ENCODE assay signal across 34 cellular contexts in the genomic region with DNA sequence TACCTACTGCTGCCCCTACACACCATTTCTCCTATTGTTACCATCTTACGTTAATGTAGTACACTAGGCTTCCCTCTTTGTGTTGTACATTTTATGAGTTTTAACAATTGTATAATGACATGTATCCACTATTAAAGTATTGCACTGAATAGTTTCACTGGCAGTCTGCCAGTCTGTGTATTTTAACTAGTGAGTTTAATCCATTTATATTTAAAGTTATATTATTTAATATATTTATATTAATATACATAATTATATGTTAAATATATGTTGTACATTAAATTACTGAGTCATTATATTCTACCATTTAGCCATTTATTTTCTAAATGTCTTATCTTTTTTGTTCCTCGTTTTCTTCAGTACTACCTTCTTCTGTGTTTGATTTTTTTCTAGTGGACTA.
"Had no signal": no experiment of that assay in that cellular context is flagged by ENCODE, and none has a peak within 500 bp of the region (broad histone marks: within the 10 kb centered on the region; RNA-seq: fewer than 3 reads in every experiment).

No MANE protein-coding gene starts in this region.

- H3K36me3 ChIP-seq: ascending aorta, breast epithelium, cardiac muscle cell, esophagus squamous epithelium had no signal

- H3K36me3 Mint-ChIP-seq: activated CD4-positive, alpha-beta memory T cell treated with anti-CD3 and anti-CD28 coated beads for 36 hours; activated naive CD4-positive, alpha-beta T cell treated with anti-CD3 and anti-CD28 coated beads, Interleukin-2, amount 10 ng/mL, durations not matched to agents 7 days and 5 days had no signal

- H3K4me3 ChIP-seq: ascending aorta, breast epithelium, cardiac muscle cell, coronary artery, dorsolateral prefrontal cortex, esophagus squamous epithelium had no signal

- H3K4me3 Mint-ChIP-seq: activated B cell treated with CpG ODN at 0.5 μM for 24 hours; activated CD4-positive, alpha-beta memory T cell treated with anti-CD3 and anti-CD28 coated beads for 36 hours; activated CD4-positive, alpha-beta T cell treated with anti-CD3 and anti-CD28 coated beads for 36 hours; activated CD4-positive, alpha-beta T cell treated with anti-CD3 and anti-CD28 coated beads, Interleukin-2, amount 10 ng/mL, durations not matched to agents 24 days and 14 days; activated CD8-positive, alpha-beta memory T cell treated with anti-CD3 and anti-CD28 coated beads, Interleukin-2, amount 10 ng/mL, durations not matched to agents 7 days and 5 days; activated CD8-positive, alpha-beta T cell treated with anti-CD3 and anti-CD28 coated beads, Interleukin-2, amount 10 ng/mL, durations not matched to agents 7 days and 5 days; activated naive CD4-positive, alpha-beta T cell treated with anti-CD3 and anti-CD28 coated beads, Interleukin-2, amount 10 ng/mL, durations not matched to agents 7 days and 5 days; activated naive CD8-positive, alpha-beta T cell treated with anti-CD3 and anti-CD28 coated beads, Interleukin-2, amount 10 ng/mL, durations not matched to agents 7 days and 5 days; activated T-cell treated with anti-CD3 and anti-CD28 coated beads, Interleukin-2, amount 50 U/mL, for 72 hours; brain; dendritic cell treated with granulocyte-macrophage colony-stimulating factor and Interleukin-4, amounts not matched to agents 40 ng/mL and 50 ng/mL, for 4 days; endodermal cell; T-helper 17 cell; T-helper 2 cell treated with Interferon-gamma antibody and Interleukin-4, amounts not matched to agents 5 μg/mL and 100 μg/mL, for 36 hours had no signal

- ATAC-seq: activated CD4-positive, alpha-beta T cell treated with anti-CD3 and anti-CD28 coated beads for 36 hours; activated CD8-positive, alpha-beta memory T cell treated with anti-CD3 and anti-CD28 coated beads, Interleukin-2, amount 10 ng/mL, durations not matched to agents 7 days and 5 days; activated CD8-positive, alpha-beta T cell treated with anti-CD3 and anti-CD28 coated beads, Interleukin-2, amount 10 ng/mL, durations not matched to agents 7 days and 5 days; activated naive CD4-positive, alpha-beta T cell treated with anti-CD3 and anti-CD28 coated beads, Interleukin-2, amount 50 U/mL, for 72 hours; activated T-cell treated with anti-CD3 and anti-CD28 coated beads, Interleukin-2, amount 50 U/mL, for 72 hours; T-helper 17 cell had no signal

- H3K27me3 Mint-ChIP-seq: activated B cell treated with CpG ODN at 0.5 μM for 24 hours; activated CD4-positive, alpha-beta memory T cell treated with anti-CD3 and anti-CD28 coated beads for 36 hours; T-helper 17 cell had no signal

- H3K4me1 Mint-ChIP-seq: activated B cell treated with CpG ODN at 0.5 μM for 24 hours; activated CD8-positive, alpha-beta memory T cell treated with anti-CD3 and anti-CD28 coated beads, Interleukin-2, amount 10 ng/mL, durations not matched to agents 7 days and 5 days; activated naive CD4-positive, alpha-beta T cell treated with anti-CD3 and anti-CD28 coated beads, Interleukin-2, amount 10 ng/mL, durations not matched to agents 7 days and 5 days; activated naive CD8-positive, alpha-beta T cell treated with anti-CD3 and anti-CD28 coated beads, Interleukin-2, amount 10 ng/mL, durations not matched to agents 7 days and 5 days; brain had no signal

- H3K9me3 Mint-ChIP-seq: dendritic cell treated with granulocyte-macrophage colony-stimulating factor and Interleukin-4, amounts not matched to agents 40 ng/mL and 50 ng/mL, for 4 days had no signal

- H3K4me1 ChIP-seq: ascending aorta, breast epithelium, esophagus squamous epithelium had no signal

- H3K27ac ChIP-seq: ascending aorta, breast epithelium, cardiac muscle cell, coronary artery, dorsolateral prefrontal cortex, epithelial cell of prostate, esophagus squamous epithelium had no signal

- H3K27ac Mint-ChIP-seq: activated B cell treated with CpG ODN at 0.5 μM for 24 hours; activated CD4-positive, alpha-beta memory T cell treated with anti-CD3 and anti-CD28 coated beads for 36 hours; activated CD4-positive, alpha-beta T cell treated with anti-CD3 and anti-CD28 coated beads for 36 hours; activated CD4-positive, alpha-beta T cell treated with anti-CD3 and anti-CD28 coated beads, Interleukin-2, amount 10 ng/mL, durations not matched to agents 24 days and 14 days; activated CD8-positive, alpha-beta memory T cell treated with anti-CD3 and anti-CD28 coated beads, Interleukin-2, amount 10 ng/mL, durations not matched to agents 7 days and 5 days; activated CD8-positive, alpha-beta T cell treated with anti-CD3 and anti-CD28 coated beads, Interleukin-2, amount 10 ng/mL, durations not matched to agents 7 days and 5 days; activated naive CD4-positive, alpha-beta T cell treated with anti-CD3 and anti-CD28 coated beads, Interleukin-2, amount 10 ng/mL, durations not matched to agents 7 days and 5 days; activated naive CD4-positive, alpha-beta T cell treated with anti-CD3 and anti-CD28 coated beads, Interleukin-2, amount 50 U/mL, for 72 hours; activated naive CD8-positive, alpha-beta T cell treated with anti-CD3 and anti-CD28 coated beads, Interleukin-2, amount 10 ng/mL, durations not matched to agents 7 days and 5 days; activated T-cell treated with anti-CD3 and anti-CD28 coated beads, Interleukin-2, amount 50 U/mL, for 72 hours; brain; dendritic cell treated with granulocyte-macrophage colony-stimulating factor and Interleukin-4, amounts not matched to agents 40 ng/mL and 50 ng/mL, for 4 days; endodermal cell; T-helper 17 cell; T-helper 2 cell treated with Interferon-gamma antibody and Interleukin-4, amounts not matched to agents 5 μg/mL and 100 μg/mL, for 36 hours had no signal

- H3K27me3 ChIP-seq: ascending aorta, breast epithelium, cardiac muscle cell, dorsolateral prefrontal cortex, esophagus squamous epithelium had no signal

- DNase-seq: activated B cell treated with CpG ODN at 0.5 μM for 24 hours; activated CD4-positive, alpha-beta memory T cell treated with anti-CD3 and anti-CD28 coated beads for 36 hours; activated CD4-positive, alpha-beta T cell treated with anti-CD3 and anti-CD28 coated beads for 36 hours; activated CD4-positive, alpha-beta T cell treated with anti-CD3 and anti-CD28 coated beads, Interleukin-2, amount 10 ng/mL, durations not matched to agents 24 days and 14 days; activated CD4-positive, CD25-positive, alpha-beta regulatory T cell treated with anti-CD3 and anti-CD28 coated beads, Interleukin-2, amount 50 U/mL, for 72 hours; activated CD8-positive, alpha-beta memory T cell treated with anti-CD3 and anti-CD28 coated beads, Interleukin-2, amount 10 ng/mL, durations not matched to agents 7 days and 5 days; activated CD8-positive, alpha-beta memory T cell treated with anti-CD3 and anti-CD28 coated beads, Interleukin-2, amount 50 U/mL, for 4 hours; activated CD8-positive, alpha-beta T cell treated with anti-CD3 and anti-CD28 coated beads, Interleukin-2, amount 10 ng/mL, durations not matched to agents 7 days and 5 days; activated gamma-delta T cell; activated naive CD4-positive, alpha-beta T cell; activated naive CD4-positive, alpha-beta T cell treated with anti-CD3 and anti-CD28 coated beads, Interleukin-2, amount 10 ng/mL, durations not matched to agents 7 days and 5 days; activated naive CD8-positive, alpha-beta T cell treated with anti-CD3 and anti-CD28 coated beads, Interleukin-2, amount 10 ng/mL, durations not matched to agents 7 days and 5 days; activated T-cell treated with anti-CD3 and anti-CD28 coated beads, Interleukin-2, amount 50 U/mL, for 1 hour; activated T-cell treated with anti-CD3 and anti-CD28 coated beads, Interleukin-2, amount 50 U/mL, for 72 hours; central memory CD4-positive, alpha-beta T cell; cerebellar nuclear complex; dorsolateral prefrontal cortex; effector memory CD4-positive, alpha-beta T cell; endodermal cell; esophagus squamous epithelium; foreskin melanocyte; head of caudate nucleus; T-helper 1 cell; T-helper 17 cell; T1000 had no signal
